In genomic region chr5:137741-138140, GRCh38 we compare ENCODE assay signal across 2 cellular contexts.
TF ChIP-seq lines count a peak whose summit lies in the region.

No MANE protein-coding gene starts in this region.

TF ChIP-seq in GM23338, 12 proteins besides CTCF, POLR2A, EP300 and RAD21 (continued from another document):
- TF ChIP-seq, protein P1, sequence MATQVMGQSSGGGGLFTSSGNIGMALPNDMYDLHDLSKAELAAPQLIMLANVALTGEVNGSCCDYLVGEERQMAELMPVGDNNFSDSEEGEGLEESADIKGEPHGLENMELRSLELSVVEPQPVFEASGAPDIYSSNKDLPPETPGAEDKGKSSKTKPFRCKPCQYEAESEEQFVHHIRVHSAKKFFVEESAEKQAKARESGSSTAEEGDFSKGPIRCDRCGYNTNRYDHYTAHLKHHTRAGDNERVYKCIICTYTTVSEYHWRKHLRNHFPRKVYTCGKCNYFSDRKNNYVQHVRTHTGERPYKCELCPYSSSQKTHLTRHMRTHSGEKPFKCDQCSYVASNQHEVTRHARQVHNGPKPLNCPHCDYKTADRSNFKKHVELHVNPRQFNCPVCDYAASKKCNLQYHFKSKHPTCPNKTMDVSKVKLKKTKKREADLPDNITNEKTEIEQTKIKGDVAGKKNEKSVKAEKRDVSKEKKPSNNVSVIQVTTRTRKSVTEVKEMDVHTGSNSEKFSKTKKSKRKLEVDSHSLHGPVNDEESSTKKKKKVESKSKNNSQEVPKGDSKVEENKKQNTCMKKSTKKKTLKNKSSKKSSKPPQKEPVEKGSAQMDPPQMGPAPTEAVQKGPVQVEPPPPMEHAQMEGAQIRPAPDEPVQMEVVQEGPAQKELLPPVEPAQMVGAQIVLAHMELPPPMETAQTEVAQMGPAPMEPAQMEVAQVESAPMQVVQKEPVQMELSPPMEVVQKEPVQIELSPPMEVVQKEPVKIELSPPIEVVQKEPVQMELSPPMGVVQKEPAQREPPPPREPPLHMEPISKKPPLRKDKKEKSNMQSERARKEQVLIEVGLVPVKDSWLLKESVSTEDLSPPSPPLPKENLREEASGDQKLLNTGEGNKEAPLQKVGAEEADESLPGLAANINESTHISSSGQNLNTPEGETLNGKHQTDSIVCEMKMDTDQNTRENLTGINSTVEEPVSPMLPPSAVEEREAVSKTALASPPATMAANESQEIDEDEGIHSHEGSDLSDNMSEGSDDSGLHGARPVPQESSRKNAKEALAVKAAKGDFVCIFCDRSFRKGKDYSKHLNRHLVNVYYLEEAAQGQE (IDR thresholded peaks at IDR 0.05; ENCODE audit: unreplicated experiment) = no peak
- TF ChIP-seq ZNF462 (CRISPR knock-in tag; IDR thresholded peaks at IDR 0.05) = no peak
- TF ChIP-seq ZNF331 (CRISPR knock-in tag; IDR thresholded peaks at IDR 0.05; ENCODE audit: low read depth) = no peak
- TF ChIP-seq POLR2AphosphoS5 (IDR thresholded peaks at IDR 0.05; ENCODE audit: low read depth) = no peak
- TF ChIP-seq EZH2phosphoT487 (IDR thresholded peaks at IDR 0.05; ENCODE audit: unreplicated experiment) = no peak

TF ChIP-seq in WTC11, 78 proteins besides CTCF, POLR2A, EP300 and RAD21 (continued from another document):
- TF ChIP-seq MAX (CRISPR knock-in tag; IDR thresholded peaks at IDR 0.05) (no peak), ELF4 (CRISPR knock-in tag; IDR thresholded peaks at IDR 0.05; ENCODE audit: low read depth) (no peak), SMAD4 (CRISPR knock-in tag; IDR thresholded peaks at IDR 0.05) (no peak), ESRRA (CRISPR knock-in tag; IDR thresholded peaks at IDR 0.05; ENCODE audit: borderline replicate concordance) (no peak), GTF2I (CRISPR knock-in tag; conservative IDR thresholded peaks at IDR 0.05) (no peak), FOXK1 (CRISPR knock-in tag; IDR thresholded peaks at IDR 0.05) (no peak), GRHL2 (CRISPR knock-in tag; IDR thresholded peaks at IDR 0.05; ENCODE audit: insufficient replicate concordance, severe bottlenecking) (no peak)
- TF ChIP-seq, protein P2, sequence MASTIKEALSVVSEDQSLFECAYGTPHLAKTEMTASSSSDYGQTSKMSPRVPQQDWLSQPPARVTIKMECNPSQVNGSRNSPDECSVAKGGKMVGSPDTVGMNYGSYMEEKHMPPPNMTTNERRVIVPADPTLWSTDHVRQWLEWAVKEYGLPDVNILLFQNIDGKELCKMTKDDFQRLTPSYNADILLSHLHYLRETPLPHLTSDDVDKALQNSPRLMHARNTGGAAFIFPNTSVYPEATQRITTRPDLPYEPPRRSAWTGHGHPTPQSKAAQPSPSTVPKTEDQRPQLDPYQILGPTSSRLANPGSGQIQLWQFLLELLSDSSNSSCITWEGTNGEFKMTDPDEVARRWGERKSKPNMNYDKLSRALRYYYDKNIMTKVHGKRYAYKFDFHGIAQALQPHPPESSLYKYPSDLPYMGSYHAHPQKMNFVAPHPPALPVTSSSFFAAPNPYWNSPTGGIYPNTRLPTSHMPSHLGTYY (CRISPR knock-in tag; IDR thresholded peaks at IDR 0.05) = no peak
- TF ChIP-seq, protein P3, sequence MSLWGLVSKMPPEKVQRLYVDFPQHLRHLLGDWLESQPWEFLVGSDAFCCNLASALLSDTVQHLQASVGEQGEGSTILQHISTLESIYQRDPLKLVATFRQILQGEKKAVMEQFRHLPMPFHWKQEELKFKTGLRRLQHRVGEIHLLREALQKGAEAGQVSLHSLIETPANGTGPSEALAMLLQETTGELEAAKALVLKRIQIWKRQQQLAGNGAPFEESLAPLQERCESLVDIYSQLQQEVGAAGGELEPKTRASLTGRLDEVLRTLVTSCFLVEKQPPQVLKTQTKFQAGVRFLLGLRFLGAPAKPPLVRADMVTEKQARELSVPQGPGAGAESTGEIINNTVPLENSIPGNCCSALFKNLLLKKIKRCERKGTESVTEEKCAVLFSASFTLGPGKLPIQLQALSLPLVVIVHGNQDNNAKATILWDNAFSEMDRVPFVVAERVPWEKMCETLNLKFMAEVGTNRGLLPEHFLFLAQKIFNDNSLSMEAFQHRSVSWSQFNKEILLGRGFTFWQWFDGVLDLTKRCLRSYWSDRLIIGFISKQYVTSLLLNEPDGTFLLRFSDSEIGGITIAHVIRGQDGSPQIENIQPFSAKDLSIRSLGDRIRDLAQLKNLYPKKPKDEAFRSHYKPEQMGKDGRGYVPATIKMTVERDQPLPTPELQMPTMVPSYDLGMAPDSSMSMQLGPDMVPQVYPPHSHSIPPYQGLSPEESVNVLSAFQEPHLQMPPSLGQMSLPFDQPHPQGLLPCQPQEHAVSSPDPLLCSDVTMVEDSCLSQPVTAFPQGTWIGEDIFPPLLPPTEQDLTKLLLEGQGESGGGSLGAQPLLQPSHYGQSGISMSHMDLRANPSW (CRISPR knock-in tag; conservative IDR thresholded peaks at IDR 0.05; ENCODE audit: low read depth) = no peak
